Comparison of ENCODE assay signal across 1 cellular context in the genomic region with DNA sequence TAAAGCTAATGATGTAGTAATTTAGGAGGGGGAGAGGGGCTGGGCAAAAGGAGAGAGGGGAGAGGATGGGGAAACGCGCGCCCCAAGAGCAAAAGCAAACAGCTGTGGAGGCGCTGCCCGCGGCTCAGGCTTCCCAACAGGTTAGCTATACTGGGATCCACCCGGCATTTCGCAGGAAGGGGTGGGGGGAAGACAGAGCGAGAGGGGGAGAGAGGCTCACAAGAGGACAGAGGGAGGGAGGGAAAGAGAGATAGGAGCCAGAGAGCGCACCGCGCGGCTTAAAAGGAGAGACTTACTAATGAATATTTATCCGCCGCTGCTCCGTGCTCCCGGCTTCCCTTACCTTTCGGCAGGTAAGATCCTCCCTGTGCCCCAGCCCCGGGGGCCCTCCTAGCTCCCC.
TF ChIP-seq lines count a peak whose summit lies in the region.

No MANE protein-coding gene starts in this region.

TF ChIP-seq in SK-N-SH, 30 proteins besides CTCF, POLR2A, EP300 and RAD21 (continued from another document):
- TF ChIP-seq TAF1 (IDR thresholded peaks at IDR 0.05; ENCODE audit: borderline replicate concordance, low read depth, low read length) (no peak), YY1 (IDR thresholded peaks at IDR 0.05; ENCODE audit: low read depth) (no peak), SMC3 (IDR thresholded peaks at IDR 0.05; ENCODE audit: low read depth, low read length) (no peak), NRF1 (IDR thresholded peaks at IDR 0.05; ENCODE audit: low read depth, low read length) (no peak), GABPA (IDR thresholded peaks at IDR 0.05; ENCODE audit: low read depth) (no peak)
- TF ChIP-seq, protein P1, sequence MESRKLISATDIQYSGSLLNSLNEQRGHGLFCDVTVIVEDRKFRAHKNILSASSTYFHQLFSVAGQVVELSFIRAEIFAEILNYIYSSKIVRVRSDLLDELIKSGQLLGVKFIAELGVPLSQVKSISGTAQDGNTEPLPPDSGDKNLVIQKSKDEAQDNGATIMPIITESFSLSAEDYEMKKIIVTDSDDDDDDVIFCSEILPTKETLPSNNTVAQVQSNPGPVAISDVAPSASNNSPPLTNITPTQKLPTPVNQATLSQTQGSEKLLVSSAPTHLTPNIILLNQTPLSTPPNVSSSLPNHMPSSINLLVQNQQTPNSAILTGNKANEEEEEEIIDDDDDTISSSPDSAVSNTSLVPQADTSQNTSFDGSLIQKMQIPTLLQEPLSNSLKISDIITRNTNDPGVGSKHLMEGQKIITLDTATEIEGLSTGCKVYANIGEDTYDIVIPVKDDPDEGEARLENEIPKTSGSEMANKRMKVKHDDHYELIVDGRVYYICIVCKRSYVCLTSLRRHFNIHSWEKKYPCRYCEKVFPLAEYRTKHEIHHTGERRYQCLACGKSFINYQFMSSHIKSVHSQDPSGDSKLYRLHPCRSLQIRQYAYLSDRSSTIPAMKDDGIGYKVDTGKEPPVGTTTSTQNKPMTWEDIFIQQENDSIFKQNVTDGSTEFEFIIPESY (IDR thresholded peaks at IDR 0.05; ENCODE audit: borderline replicate concordance, low read depth): no peak
- TF ChIP-seq, protein P2, sequence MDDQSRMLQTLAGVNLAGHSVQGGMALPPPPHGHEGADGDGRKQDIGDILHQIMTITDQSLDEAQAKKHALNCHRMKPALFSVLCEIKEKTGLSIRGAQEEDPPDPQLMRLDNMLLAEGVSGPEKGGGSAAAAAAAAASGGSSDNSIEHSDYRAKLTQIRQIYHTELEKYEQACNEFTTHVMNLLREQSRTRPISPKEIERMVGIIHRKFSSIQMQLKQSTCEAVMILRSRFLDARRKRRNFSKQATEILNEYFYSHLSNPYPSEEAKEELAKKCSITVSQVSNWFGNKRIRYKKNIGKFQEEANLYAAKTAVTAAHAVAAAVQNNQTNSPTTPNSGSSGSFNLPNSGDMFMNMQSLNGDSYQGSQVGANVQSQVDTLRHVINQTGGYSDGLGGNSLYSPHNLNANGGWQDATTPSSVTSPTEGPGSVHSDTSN (IDR thresholded peaks at IDR 0.05): no peak
- TF ChIP-seq, protein P3, sequence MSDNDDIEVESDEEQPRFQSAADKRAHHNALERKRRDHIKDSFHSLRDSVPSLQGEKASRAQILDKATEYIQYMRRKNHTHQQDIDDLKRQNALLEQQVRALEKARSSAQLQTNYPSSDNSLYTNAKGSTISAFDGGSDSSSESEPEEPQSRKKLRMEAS (IDR thresholded peaks at IDR 0.05; ENCODE audit: low read depth): no peak
